Comparison of ENCODE assay signal across 6 cellular contexts in the genomic region with DNA sequence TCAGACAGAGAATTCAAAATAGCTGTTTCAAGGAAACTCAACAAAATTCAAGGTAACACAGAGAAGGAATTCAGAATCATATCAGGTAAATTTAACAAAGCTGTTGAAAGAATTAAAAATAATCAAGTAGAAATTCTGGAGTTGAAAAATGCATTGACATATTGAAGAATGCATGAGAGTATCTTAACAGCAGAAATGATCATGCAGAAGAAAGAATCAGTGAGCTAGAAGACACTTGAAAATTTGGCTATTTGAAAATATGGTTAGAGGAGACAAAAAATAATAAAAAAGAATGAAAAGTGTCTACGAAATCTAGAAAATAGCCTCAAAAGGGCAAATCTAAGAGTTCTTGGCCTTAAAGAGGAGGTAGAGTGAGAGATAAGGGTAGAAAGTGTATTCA.
"Had no signal": no experiment of that assay in that cellular context is flagged by ENCODE, and none has a peak within 500 bp of the region (broad histone marks: within the 10 kb centered on the region; RNA-seq: fewer than 3 reads in every experiment).

No MANE protein-coding gene starts in this region.

- H3K4me2 ChIP-seq: KMS-11 had no signal

- DNase-seq: IMR-90, KBM-7, KG1 had no signal

- H3K9ac ChIP-seq: KMS-11 had no signal

- H3K27ac ChIP-seq: HL-60, KMS-11 had no signal

- FAIRE-seq: HTR-8/SVneo had no signal
